In the genomic region with DNA sequence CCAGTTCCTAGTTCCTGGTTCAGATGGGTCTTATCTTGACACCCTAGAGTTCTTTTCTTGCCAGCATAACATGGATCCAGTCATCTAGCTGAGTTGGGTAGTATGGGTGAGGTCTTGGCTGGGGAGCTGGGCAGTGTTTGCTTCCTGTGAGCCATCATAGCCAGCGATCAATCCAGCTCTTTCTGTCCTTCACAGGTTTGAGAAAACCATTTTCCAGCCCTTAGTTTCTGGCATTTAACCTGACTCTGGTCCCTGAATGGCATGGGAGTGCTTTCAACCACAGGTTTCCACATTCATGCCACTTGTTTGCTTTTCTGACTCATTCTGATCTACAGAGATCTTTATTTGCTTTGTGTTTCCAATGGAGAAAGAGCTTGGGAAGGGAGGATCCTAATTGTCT, we compare ENCODE assay signal across 12 cellular contexts. TPM values are rescaled to one million over a fixed set of nuclear protein-coding genes. Genes with fewer than 3 reads are reported as not detected.
DNase-seq lines count a peak whose midpoint lies in the region; ATAC-seq and TF ChIP-seq lines count a peak whose summit lies in the region.
"Had no signal": no experiment of that assay in that cellular context is flagged by ENCODE, and none has a peak within 500 bp of the region (broad histone marks: within the 10 kb centered on the region; RNA-seq: fewer than 3 reads in every experiment).

No MANE protein-coding gene starts in this region.

- peaks cover 0 to 8% of the 10 kb centered on the region in 2 donors for H3K9me3 Mint-ChIP-seq in activated T-cell treated with anti-CD3 and anti-CD28 coated beads, Interleukin-2, amount 50 U/mL, for 72 hours

- TF ChIP-seq CTCF in MM.1S (IDR thresholded peaks at IDR 0.05; ENCODE audit: low read length): no peak
- no peak for TF ChIP-seq CTCF in astrocyte of the spinal cord (IDR thresholded peaks at IDR 0.05; ENCODE audit: low read depth, low read length)
- TF ChIP-seq CTCF in mucosa of descending colon (IDR thresholded peaks at IDR 0.05): no peak

- peak overlapping the region; percentile 56; the same call in 1 of the 2 replicates for H3K4me2 ChIP-seq in MM.1S (ENCODE audit: low read depth, low read length)

- intact Hi-C loops in mucosa of descending colon (cut with DNase I, micrococcal nuclease): no loop called here

- H3K27me3 ChIP-seq in MM.1S (replicated peaks; ENCODE audit: insufficient read depth, low read length): no peaks in the 10 kb centered on the region

- no peaks in the 10 kb centered on the region for H3K36me3 Mint-ChIP-seq in activated T-cell treated with anti-CD3 and anti-CD28 coated beads, Interleukin-2, amount 50 U/mL, for 72 hours (ENCODE audit: insufficient read depth in 2 of 2)
- H3K36me3 Mint-ChIP-seq: CD4-positive, CD25-positive, alpha-beta regulatory T cell had no signal

- H3K4me3 Mint-ChIP-seq in activated T-cell treated with anti-CD3 and anti-CD28 coated beads, Interleukin-2, amount 50 U/mL, for 72 hours: no peak overlapping the region
- H3K4me3 Mint-ChIP-seq: CD4-positive, CD25-positive, alpha-beta regulatory T cell had no signal

- in situ Hi-C loops in astrocyte of the spinal cord (cut with HindIII; ENCODE audit: low sequenced_read_pairs): no loop called here

- DNase-seq in DMS53 (lab: John Stamatoyannopoulos, UW): peak; percentile 95
- peak; percentile 25 for DNase-seq in MM.1S
- peak; percentile 46 for DNase-seq in astrocyte of the spinal cord (ENCODE audit: low read depth, low spot score)
- no peak for DNase-seq in mucosa of descending colon
- no peak for DNase-seq in COLO829 (ENCODE audit: low spot score)
- no peak for DNase-seq in activated gamma-delta T cell treated with Interleukin-2 at 50 U/mL for 16 hours
- DNase-seq in activated T-cell treated with anti-CD3 and anti-CD28 coated beads, Interleukin-2, amount 50 U/mL, for 72 hours: no peak
- DNase-seq: activated CD8-positive, alpha-beta memory T cell treated with anti-CD3 and anti-CD28 coated beads, Interleukin-2, amount 50 U/mL, for 4 hours; CD4-positive, CD25-positive, alpha-beta regulatory T cell; NCI-H2171 had no signal

- H3K9me2 ChIP-seq in MM.1S (replicated peaks; ENCODE audit: insufficient read depth, low read length): no peaks in the 10 kb centered on the region

- peak; percentile 88 for ATAC-seq in mucosa of descending colon
- no peak for ATAC-seq in GM21381 (IDR thresholded peaks at IDR 0.05; ENCODE audit: unreplicated experiment)
- no peak for ATAC-seq in activated T-cell treated with anti-CD3 and anti-CD28 coated beads, Interleukin-2, amount 50 U/mL, for 72 hours (replicated peaks in 1 of 2)

- H3K4me1 ChIP-seq in MM.1S (ENCODE audit: low read length): peaks cover 35% of the 10 kb centered on the region
- no peaks in the 10 kb centered on the region for H3K4me1 ChIP-seq in mucosa of descending colon (ENCODE audit: low read depth)

- H2AFZ ChIP-seq in MM.1S (ENCODE audit: low read length): peak overlapping the region; percentile 22

- H3K27me3 Mint-ChIP-seq in activated T-cell treated with anti-CD3 and anti-CD28 coated beads, Interleukin-2, amount 50 U/mL, for 72 hours (ENCODE audit: low read depth): no peaks in the 10 kb centered on the region
- H3K27me3 Mint-ChIP-seq: CD4-positive, CD25-positive, alpha-beta regulatory T cell had no signal

- peaks cover 26% of the 10 kb centered on the region for H3F3A ChIP-seq in MM.1S (ENCODE audit: insufficient read depth, low read length)

- no peaks in the 10 kb centered on the region for H3K79me2 ChIP-seq in MM.1S (ENCODE audit: low read length)

- no peaks in the 10 kb centered on the region for H3K9me3 ChIP-seq in MM.1S (replicated peaks; ENCODE audit: insufficient read depth, low read length)
- H3K9me3 ChIP-seq in mucosa of descending colon: no peaks in the 10 kb centered on the region

- no peaks in the 10 kb centered on the region for H3K36me3 ChIP-seq in MM.1S (replicated peaks; ENCODE audit: insufficient read depth, low read length)
- no peaks in the 10 kb centered on the region for H3K36me3 ChIP-seq in mucosa of descending colon (ENCODE audit: low read depth)

- no peaks in the 10 kb centered on the region for H3K4me1 Mint-ChIP-seq in activated T-cell treated with anti-CD3 and anti-CD28 coated beads, Interleukin-2, amount 50 U/mL, for 72 hours (ENCODE audit: low read depth)
- H3K4me1 Mint-ChIP-seq: CD4-positive, CD25-positive, alpha-beta regulatory T cell had no signal

- H3K27ac ChIP-seq in MM.1S (ENCODE audit: low read length): peak overlapping the region; percentile 95

- no peaks in the 10 kb centered on the region for H4K20me1 ChIP-seq in MM.1S (ENCODE audit: insufficient read depth, low read length)

- no peak overlapping the region for H3K27ac Mint-ChIP-seq in activated T-cell treated with anti-CD3 and anti-CD28 coated beads, Interleukin-2, amount 50 U/mL, for 72 hours
- H3K27ac Mint-ChIP-seq: CD4-positive, CD25-positive, alpha-beta regulatory T cell had no signal

- no peak overlapping the region for H3K4me3 ChIP-seq in MM.1S (ENCODE audit: low read length)
- H3K4me3 ChIP-seq in astrocyte of the spinal cord (ENCODE audit: low read depth, low read length): no peak overlapping the region
- H3K4me3 ChIP-seq in mucosa of descending colon: no peak overlapping the region

- H3K9ac ChIP-seq in MM.1S (ENCODE audit: low read length): peak overlapping the region; percentile 63

RNA-seq across cellular contexts. Expression of gene SLC13A1, which starts 8.6 kb away (rescaled TPM):
- 1 to 10 TPM in 2 of 3 donors, under 1 TPM in 1; 0.63 to 2.1 (median 1.6) TPM for total RNA-seq in mucosa of descending colon
- not detected for total RNA-seq in activated T-cell treated with anti-CD3 and anti-CD28 coated beads, Interleukin-2, amount 50 U/mL, for 72 hours
- total RNA-seq: CD4-positive, CD25-positive, alpha-beta regulatory T cell; fibroblast of villous mesenchyme had no signal

Comparison
In these comparisons a context has a peak if more than half of its experiments do, and no peak if none do; other contexts are left out.
1. DNase-seq: peak in DMS53 (single experiment), MM.1S (single experiment) and astrocyte of the spinal cord (single experiment); none in mucosa of descending colon (0 of 3), COLO829 (single experiment), activated gamma-delta T cell treated with Interleukin-2 at 50 U/mL for 16 hours (single experiment) and activated T-cell treated with anti-CD3 and anti-CD28 coated beads, Interleukin-2, amount 50 U/mL, for 72 hours (0 of 2).